ENCODE assay signal across 9 cellular contexts in genomic region chr2:176096243-176096985, GRCh38. TPM values are rescaled to one million over a fixed set of nuclear protein-coding genes. Genes with fewer than 3 reads are reported as not detected.
DNase-seq lines count a peak whose midpoint lies in the region; ATAC-seq and TF ChIP-seq lines count a peak whose summit lies in the region.
"Had no signal": no experiment of that assay in that cellular context is flagged by ENCODE, and none has a peak within 500 bp of the region (broad histone marks: within the 10 kb centered on the region; RNA-seq: fewer than 3 reads in every experiment).

No MANE protein-coding gene starts in this region.

- DNase-seq in AML-193 (lab: John Stamatoyannopoulos, UW) (peak; percentile 45 to 53), HFFc6 (no peak), mesothelial cell of epicardium (ENCODE audit: low spot score in 2 of 2, unreplicated experiment in 2 of 2) (no peak), midbrain (lab: John Stamatoyannopoulos, UW) (no peak), T-helper 9 cell (no peak)

- H3K36me3 Mint-ChIP-seq in HFFc6 (ENCODE audit: low read depth) (peaks cover 8% of the 10 kb centered on the region; the same call in 1 of the 2 replicates), mesothelial cell of epicardium (no peaks in the 10 kb centered on the region)
- peaks cover 19% of the 10 kb centered on the region for H3K36me3 Mint-ChIP-seq in activated T-helper 17 cell treated with anti-CD3 and anti-CD28 coated beads, Interleukin-2, amount 50 U/mL, for 72 hours (ENCODE audit: low read depth)

- H3K4me3 Mint-ChIP-seq in HFFc6 (peak overlapping the region; percentile 85), mesothelial cell of epicardium (peak overlapping the region; percentile 35)
- H3K4me3 Mint-ChIP-seq in activated T-helper 17 cell treated with anti-CD3 and anti-CD28 coated beads, Interleukin-2, amount 50 U/mL, for 72 hours: peak overlapping the region; percentile 64

- H3K27ac Mint-ChIP-seq in HFFc6 (peak overlapping the region; percentile 87), mesothelial cell of epicardium (no peak overlapping the region)
- H3K27ac Mint-ChIP-seq in activated T-helper 17 cell treated with anti-CD3 and anti-CD28 coated beads, Interleukin-2, amount 50 U/mL, for 72 hours: no peak overlapping the region

- peaks cover 24% of the 10 kb centered on the region for H3K27me3 Mint-ChIP-seq in HFFc6 (ENCODE audit: insufficient read depth)
- peaks cover 66% of the 10 kb centered on the region for H3K27me3 Mint-ChIP-seq in activated T-helper 17 cell treated with anti-CD3 and anti-CD28 coated beads, Interleukin-2, amount 50 U/mL, for 72 hours
- peaks cover 93% of the 10 kb centered on the region for H3K27me3 Mint-ChIP-seq in mesothelial cell of epicardium (ENCODE audit: low read depth)

- TF ChIP-seq CTCF in HFFc6 (IDR thresholded peaks at IDR 0.05): no peak
- TF ChIP-seq CTCF in mesothelial cell of epicardium (IDR thresholded peaks at IDR 0.05; ENCODE audit: unreplicated experiment): no peak

- no peak for ATAC-seq in activated T-helper 17 cell treated with anti-CD3 and anti-CD28 coated beads, Interleukin-2, amount 50 U/mL, for 72 hours (replicated peaks)
- ATAC-seq in GM19452 (IDR thresholded peaks at IDR 0.05; ENCODE audit: unreplicated experiment) (no peak), HG02938 (IDR thresholded peaks at IDR 0.05; ENCODE audit: unreplicated experiment) (no peak)

- H3K9me3 Mint-ChIP-seq in HFFc6: no peaks in the 10 kb centered on the region
- H3K9me3 Mint-ChIP-seq in activated T-helper 17 cell treated with anti-CD3 and anti-CD28 coated beads, Interleukin-2, amount 50 U/mL, for 72 hours: peaks cover 4% of the 10 kb centered on the region
- H3K9me3 Mint-ChIP-seq in mesothelial cell of epicardium: no peaks in the 10 kb centered on the region

- H3K4me1 Mint-ChIP-seq in HFFc6 (ENCODE audit: low read depth): peaks cover 27% of the 10 kb centered on the region
- H3K4me1 Mint-ChIP-seq in activated T-helper 17 cell treated with anti-CD3 and anti-CD28 coated beads, Interleukin-2, amount 50 U/mL, for 72 hours: peaks cover 8% of the 10 kb centered on the region
- peaks cover 13% of the 10 kb centered on the region for H3K4me1 Mint-ChIP-seq in mesothelial cell of epicardium

RNA-seq across cellular contexts. Expression of gene HOXD12, which starts 3.2 kb away (rescaled TPM):
- under 1 TPM in 4 of 6 experiments, not detected in 2; 0.19 to 0.36 (median 0.26) TPM for total RNA-seq in HFFc6 (2021; fragmentation: NEBNext Ultra II Directional; extraction: Animal tissue kit (Norgen Biotek cat#: 25700))
- total RNA-seq in activated T-helper 17 cell treated with anti-CD3 and anti-CD28 coated beads, Interleukin-2, amount 50 U/mL, for 72 hours: not detected
- total RNA-seq in mesothelial cell of epicardium: 0.27 to 0.40 TPM (median 0.27 TPM) in 3 replicates

RNA-seq across cellular contexts. Expression of gene HOXD13, which starts 3.9 kb away (rescaled TPM):
- 1 to 10 TPM; 1.2 to 1.7 (median 1.5) TPM for total RNA-seq in HFFc6 (2021; fragmentation: NEBNext Ultra II Directional; extraction: Animal tissue kit (Norgen Biotek cat#: 25700))
- not detected for total RNA-seq in activated T-helper 17 cell treated with anti-CD3 and anti-CD28 coated beads, Interleukin-2, amount 50 U/mL, for 72 hours
- 0.49 to 0.63 TPM (median 0.56 TPM) in 3 replicates for total RNA-seq in mesothelial cell of epicardium

RNA-seq across cellular contexts. Expression of gene HOXD11, which starts 10.7 kb away (rescaled TPM):
- total RNA-seq in HFFc6 (2021; fragmentation: NEBNext Ultra II Directional; extraction: Animal tissue kit (Norgen Biotek cat#: 25700)): 10 to 100 TPM in 1 of 6 experiments, 1 to 10 TPM in 5; 6.0 to 10.2 (median 7.6) TPM
- total RNA-seq in activated T-helper 17 cell treated with anti-CD3 and anti-CD28 coated beads, Interleukin-2, amount 50 U/mL, for 72 hours: not detected
- 1.9 to 3.0 TPM (median 2.2 TPM) in 3 replicates for total RNA-seq in mesothelial cell of epicardium

RNA-seq across cellular contexts. Expression of gene EVX2, which starts 12.7 kb away (rescaled TPM):
- not detected for total RNA-seq in HFFc6 (2021; fragmentation: NEBNext Ultra II Directional; extraction: Animal tissue kit (Norgen Biotek cat#: 25700))
- total RNA-seq in activated T-helper 17 cell treated with anti-CD3 and anti-CD28 coated beads, Interleukin-2, amount 50 U/mL, for 72 hours: not detected
- 0.07 to 0.09 TPM in 2 of 3 replicates, not detected in the other for total RNA-seq in mesothelial cell of epicardium
- total RNA-seq: lower leg skin had no signal

RNA-seq across cellular contexts. Expression of gene HOXD10, which starts 20.2 kb away (rescaled TPM):
- total RNA-seq in HFFc6 (2021; fragmentation: NEBNext Ultra II Directional; extraction: Animal tissue kit (Norgen Biotek cat#: 25700)): 10 to 100 TPM; 10.9 to 14.5 (median 12.8) TPM
- not detected for total RNA-seq in activated T-helper 17 cell treated with anti-CD3 and anti-CD28 coated beads, Interleukin-2, amount 50 U/mL, for 72 hours
- 3.2 to 4.1 TPM (median 3.9 TPM) in 3 replicates for total RNA-seq in mesothelial cell of epicardium

Comparison
In these comparisons a context has a peak if more than half of its experiments do, and no peak if none do; other contexts are left out.
1. DNase-seq: peak in AML-193 (2 of 2); none in HFFc6 (single experiment), mesothelial cell of epicardium (0 of 2), midbrain (single experiment) and T-helper 9 cell (single experiment).
2. H3K4me3 Mint-ChIP-seq: peak in every context shown above with its lines; median percentile 85 in HFFc6; 64 in activated T-helper 17 cell treated with anti-CD3 and anti-CD28 coated beads, Interleukin-2, amount 50 U/mL, for 72 hours; 35 in mesothelial cell of epicardium.